11 cellular contexts compared by ENCODE assay signal in the genomic region with DNA sequence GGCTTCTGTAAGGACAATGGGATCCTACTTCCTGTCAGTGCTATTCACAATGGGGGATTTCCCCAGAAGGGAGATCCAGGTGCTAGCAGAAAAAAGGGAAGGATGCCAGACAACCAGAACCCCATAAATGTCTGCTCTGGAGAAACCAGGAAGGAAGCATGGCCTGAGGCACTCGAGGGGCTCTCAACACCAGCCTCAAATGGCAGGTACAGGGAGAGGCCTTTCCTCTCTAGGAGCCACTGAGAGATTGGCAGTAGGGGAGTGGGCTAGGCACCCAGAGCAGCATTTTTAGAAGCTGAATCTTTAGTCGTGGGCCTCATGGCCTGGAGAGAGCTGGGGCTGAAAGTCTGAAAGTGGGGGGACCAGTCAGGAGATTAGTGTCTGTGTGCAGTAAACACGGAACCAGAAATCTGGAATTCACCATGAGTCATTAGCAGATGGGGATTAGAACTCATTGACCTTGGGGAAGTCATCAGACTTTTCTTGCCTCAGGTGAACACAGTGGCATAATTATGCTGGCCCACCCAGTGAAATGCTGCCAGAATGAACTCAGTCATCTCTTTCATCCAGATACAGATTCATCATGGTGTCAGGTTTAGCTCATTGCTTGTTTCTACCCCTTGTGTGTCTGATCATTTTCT. TPM values are rescaled to one million over a fixed set of nuclear protein-coding genes. Genes with fewer than 3 reads are reported as not detected.
DNase-seq lines count a peak whose midpoint lies in the region; ATAC-seq lines count a peak whose summit lies in the region.
"Had no signal": no experiment of that assay in that cellular context is flagged by ENCODE, and none has a peak within 500 bp of the region (broad histone marks: within the 10 kb centered on the region; RNA-seq: fewer than 3 reads in every experiment).

No MANE protein-coding gene starts in this region.

- intact Hi-C loops in left colon (cut with DNase I, micrococcal nuclease) = no loop called here

- in situ Hi-C loops in SK-MEL-5 (cut with HindIII; ENCODE audit: low pct_unique_long_range_greater_than_20kb, low sequenced_read_pairs) = no loop called here

- ATAC-seq in HG02610 (IDR thresholded peaks at IDR 0.05; ENCODE audit: unreplicated experiment) (peak; percentile 65), left colon (peak; percentile 25), HG03571 (IDR thresholded peaks at IDR 0.05; ENCODE audit: unreplicated experiment) (no peak)

- peak; percentile 78 for DNase-seq in EL
- DNase-seq in SK-MEL-5 (ENCODE audit: low read depth, low spot score) = peak; percentile 13
- no peak for DNase-seq in left colon
- no peak for DNase-seq in NCI-H2081 treated with DMSO at 0.1 percent for 48 hours (lab: John Stamatoyannopoulos, UW)
- no peak for DNase-seq in activated CD4-positive, alpha-beta T cell treated with anti-CD3 and anti-CD28 coated beads, Interleukin-2, amount 50 U/mL, for 48 hours
- DNase-seq in epidermal melanocyte (ENCODE audit: insufficient read length, low spot score) = no peak
- DNase-seq: CD4-positive, alpha-beta memory T cell; KBM-7; SHP77 treated with DMSO at 0.1 percent for 48 hours had no signal

RNA-seq across cellular contexts. Expression of a gene that starts 28.3 kb away (rescaled TPM):
- 0.27 and 0.63 TPM in 2 replicates for total RNA-seq in SK-MEL-5 (2014; rRNA removed; shearing (Covaris generic))
- 0.11 and 0.19 TPM in 2 replicates for polyA plus RNA-seq in SK-MEL-5 (2015; cell fraction: cytosol; rRNA removed)
- polyA plus RNA-seq in SK-MEL-5 (2015; cell fraction: nucleus; rRNA removed) = 0.37 and 1.1 TPM in 2 replicates
- 10 to 100 TPM in 1 of 2 donors, 1 to 10 TPM in 1; 9.5 to 13.5 TPM for total RNA-seq in left colon
- total RNA-seq: CD4-positive, alpha-beta memory T cell had no signal
- polyA plus RNA-seq: CD4-positive, alpha-beta memory T cell had no signal

Comparison
In these comparisons a context has a peak if more than half of its experiments do, and no peak if none do; other contexts are left out.
1. DNase-seq: peak in EL (single experiment) and SK-MEL-5 (single experiment); none in left colon (0 of 2), NCI-H2081 treated with DMSO at 0.1 percent for 48 hours (single experiment), activated CD4-positive, alpha-beta T cell treated with anti-CD3 and anti-CD28 coated beads, Interleukin-2, amount 50 U/mL, for 48 hours (0 of 2) and epidermal melanocyte (single experiment).